8 cellular contexts compared by ENCODE assay signal in genomic region chr1:37323486-37324377, GRCh38.
A peak's percentile ranks its signal among the peaks of the same experiment; 100 is the strongest.
DNase-seq lines count a peak whose midpoint lies in the region; ATAC-seq, FAIRE-seq and TF ChIP-seq lines count a peak whose summit lies in the region.

No MANE protein-coding gene starts in this region.

- H3K36me3 ChIP-seq in CD8-positive, alpha-beta T cell (ENCODE audit: insufficient read depth, low read length): no peaks in the 10 kb centered on the region

- in situ Hi-C loops in GM13976 (cut with MboI; ENCODE audit: low sequenced_read_pairs, unreplicated experiment): no loop called here

- no peak for DNase-seq in CD8-positive, alpha-beta T cell
- DNase-seq in GM13976 (ENCODE audit: low spot score) (peak; percentile 78), RCC 7860 (ENCODE audit: low spot score) (peak; percentile 28), fibroblast of mammary gland (ENCODE audit: low read depth) (peak; percentile 33), lower leg skin (ENCODE audit: low spot score in 2 of 2) (no peak)
- peak; percentile 5 to 53 for DNase-seq in stimulated activated effector memory CD8-positive, alpha-beta T cell treated with anti-CD3 and anti-CD28 coated beads, Interleukin-12 subunit alpha, Interleukin-12 subunit beta, amount 100 ng/mL, for 72 hours (ENCODE audit: low spot score in 2 of 2)

- no peaks in the 10 kb centered on the region for H3K9me3 ChIP-seq in CD8-positive, alpha-beta T cell (ENCODE audit: low read length)

- no peaks in the 10 kb centered on the region for H3K4me1 ChIP-seq in CD8-positive, alpha-beta T cell (ENCODE audit: insufficient read depth, low read length)

- H3K36me3 Mint-ChIP-seq in CD8-positive, alpha-beta T cell: no peaks in the 10 kb centered on the region
- no peaks in the 10 kb centered on the region for H3K36me3 Mint-ChIP-seq in stimulated activated effector memory CD8-positive, alpha-beta T cell treated with anti-CD3 and anti-CD28 coated beads, Interleukin-12 subunit alpha, Interleukin-12 subunit beta, amount 100 ng/mL, for 72 hours

- peaks cover 35% of the 10 kb centered on the region for H3K27me3 Mint-ChIP-seq in CD8-positive, alpha-beta T cell (ENCODE audit: low read depth)

- FAIRE-seq in RCC 7860 (lab: Jason Lieb, UNC): no peak

- CTCF ChIA-PET in CD8-positive, alpha-beta T cell (lab: Charles Lee): interaction anchor here (0.7 to 1.4 kb wide), 3 partner anchors 8 to 769 kb away, joined by 3 to 6 read pairs (median 3); no protein-coding TSS in a partner anchor

- H3K27me3 ChIP-seq in CD8-positive, alpha-beta T cell (ENCODE audit: insufficient read depth, low read length): peaks cover 3% of the 10 kb centered on the region

- H3K27ac ChIP-seq in CD8-positive, alpha-beta T cell (ENCODE audit: low read depth, low read length): no peak overlapping the region

- no peak overlapping the region for H3K27ac Mint-ChIP-seq in CD8-positive, alpha-beta T cell
- no peak overlapping the region for H3K27ac Mint-ChIP-seq in stimulated activated effector memory CD8-positive, alpha-beta T cell treated with anti-CD3 and anti-CD28 coated beads, Interleukin-12 subunit alpha, Interleukin-12 subunit beta, amount 100 ng/mL, for 72 hours

- TF ChIP-seq POLR2A in lower leg skin (IDR thresholded peaks at IDR 0.05): no peak

- POLR2A ChIA-PET in CD8-positive, alpha-beta T cell (lab: Charles Lee): interaction anchor here (0.6 kb wide), 1 partner anchor 337 kb away, joined by 4 read pairs; no protein-coding TSS in a partner anchor

- TF ChIP-seq CTCF in CD8-positive, alpha-beta T cell (IDR thresholded peaks at IDR 0.05): peak; percentile 19
- peak; percentile 63 for TF ChIP-seq CTCF in GM13976 (IDR thresholded peaks at IDR 0.05; ENCODE audit: borderline replicate concordance, control extremely low read depth, extremely low read depth, insufficient read depth, missing control alignments)
- TF ChIP-seq CTCF in fibroblast of mammary gland (conservative IDR thresholded peaks at IDR 0.05; ENCODE audit: control insufficient read depth, insufficient read depth, low read depth, low read length): peak; percentile 80
- TF ChIP-seq CTCF in lower leg skin (IDR thresholded peaks at IDR 0.05): no peak

- H3K4me3 ChIP-seq in CD8-positive, alpha-beta T cell (ENCODE audit: low read depth, low read length): no peak overlapping the region
- H3K4me3 ChIP-seq in fibroblast of mammary gland (ENCODE audit: control insufficient read depth, low read depth, low read length) (no peak overlapping the region), lower leg skin (ENCODE audit: low read depth, poor library complexity, severe bottlenecking) (no peak overlapping the region)

- H3K4me1 Mint-ChIP-seq in CD8-positive, alpha-beta T cell (ENCODE audit: low read depth): no peaks in the 10 kb centered on the region
- H3K4me1 Mint-ChIP-seq in stimulated activated effector memory CD8-positive, alpha-beta T cell treated with anti-CD3 and anti-CD28 coated beads, Interleukin-12 subunit alpha, Interleukin-12 subunit beta, amount 100 ng/mL, for 72 hours: no peaks in the 10 kb centered on the region

- no peak for ATAC-seq in CD8-positive, alpha-beta T cell
- ATAC-seq in stimulated activated effector memory CD8-positive, alpha-beta T cell treated with anti-CD3 and anti-CD28 coated beads, Interleukin-12 subunit alpha, Interleukin-12 subunit beta, amount 100 ng/mL, for 72 hours: no peak
- ATAC-seq in HG03108 (IDR thresholded peaks at IDR 0.05; ENCODE audit: unreplicated experiment) (no peak), GM19397 (IDR thresholded peaks at IDR 0.05; ENCODE audit: unreplicated experiment) (no peak)

- intact Hi-C loops in CD8-positive, alpha-beta T cell (cut with DNase I, micrococcal nuclease): loop anchor here in 1 of 2 experiments (5.0 kb wide), 1 partner anchor 746 kb away; no protein-coding TSS in a partner anchor
- intact Hi-C loops in lower leg skin (cut with DNase I; ENCODE audit: low total_unique reads): no loop called here

- no peak overlapping the region for H3K4me3 Mint-ChIP-seq in CD8-positive, alpha-beta T cell
- no peak overlapping the region for H3K4me3 Mint-ChIP-seq in stimulated activated effector memory CD8-positive, alpha-beta T cell treated with anti-CD3 and anti-CD28 coated beads, Interleukin-12 subunit alpha, Interleukin-12 subunit beta, amount 100 ng/mL, for 72 hours

- peaks cover 4% of the 10 kb centered on the region for H3K9me3 Mint-ChIP-seq in CD8-positive, alpha-beta T cell
- no peaks in the 10 kb centered on the region for H3K9me3 Mint-ChIP-seq in stimulated activated effector memory CD8-positive, alpha-beta T cell treated with anti-CD3 and anti-CD28 coated beads, Interleukin-12 subunit alpha, Interleukin-12 subunit beta, amount 100 ng/mL, for 72 hours

- 39 to 40% methylated on average over 19 of the region's 19 CpGs for whole genome bisulfite sequencing in lower leg skin, 2 donors

Comparison
In these comparisons a context has a peak if more than half of its experiments do, and no peak if none do; other contexts are left out.
1. DNase-seq: peak in GM13976 (single experiment), RCC 7860 (single experiment), fibroblast of mammary gland (single experiment) and stimulated activated effector memory CD8-positive, alpha-beta T cell treated with anti-CD3 and anti-CD28 coated beads, Interleukin-12 subunit alpha, Interleukin-12 subunit beta, amount 100 ng/mL, for 72 hours (2 of 2); none in CD8-positive, alpha-beta T cell (0 of 7) and lower leg skin (0 of 2).
2. CTCF ChIP-seq: peak in CD8-positive, alpha-beta T cell (single experiment), GM13976 (single experiment) and fibroblast of mammary gland (single experiment); none in lower leg skin (0 of 3).